Comparison of ENCODE assay signal across 1 cellular context in the genomic region with DNA sequence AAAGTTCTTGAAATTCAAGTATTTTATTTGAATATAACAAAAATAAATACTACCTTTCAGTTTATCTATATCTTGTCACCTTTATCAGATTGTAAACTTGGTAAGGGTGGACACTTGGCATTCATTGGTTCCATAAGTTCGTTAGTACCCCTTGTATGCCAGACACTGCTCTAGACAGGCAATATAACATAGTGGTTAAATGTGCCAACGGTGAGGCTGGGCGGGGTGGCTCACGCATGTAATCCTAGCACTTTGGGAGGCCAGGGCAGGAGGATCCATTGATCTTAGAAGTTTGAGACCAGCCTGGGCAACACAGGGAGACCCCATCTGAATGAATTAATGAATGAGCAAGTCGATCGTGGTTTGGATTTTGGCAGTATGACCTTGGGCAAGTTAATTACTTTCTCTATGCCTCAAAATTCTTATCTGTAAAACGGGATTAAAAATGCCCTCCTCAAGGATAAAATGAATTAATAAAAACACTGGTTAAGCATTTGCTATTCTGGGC.
TF ChIP-seq lines count a peak whose summit lies in the region.

No MANE protein-coding gene starts in this region.

TF ChIP-seq in GM23338, 12 proteins besides CTCF, POLR2A, EP300 and RAD21:
- TF ChIP-seq, protein P1, sequence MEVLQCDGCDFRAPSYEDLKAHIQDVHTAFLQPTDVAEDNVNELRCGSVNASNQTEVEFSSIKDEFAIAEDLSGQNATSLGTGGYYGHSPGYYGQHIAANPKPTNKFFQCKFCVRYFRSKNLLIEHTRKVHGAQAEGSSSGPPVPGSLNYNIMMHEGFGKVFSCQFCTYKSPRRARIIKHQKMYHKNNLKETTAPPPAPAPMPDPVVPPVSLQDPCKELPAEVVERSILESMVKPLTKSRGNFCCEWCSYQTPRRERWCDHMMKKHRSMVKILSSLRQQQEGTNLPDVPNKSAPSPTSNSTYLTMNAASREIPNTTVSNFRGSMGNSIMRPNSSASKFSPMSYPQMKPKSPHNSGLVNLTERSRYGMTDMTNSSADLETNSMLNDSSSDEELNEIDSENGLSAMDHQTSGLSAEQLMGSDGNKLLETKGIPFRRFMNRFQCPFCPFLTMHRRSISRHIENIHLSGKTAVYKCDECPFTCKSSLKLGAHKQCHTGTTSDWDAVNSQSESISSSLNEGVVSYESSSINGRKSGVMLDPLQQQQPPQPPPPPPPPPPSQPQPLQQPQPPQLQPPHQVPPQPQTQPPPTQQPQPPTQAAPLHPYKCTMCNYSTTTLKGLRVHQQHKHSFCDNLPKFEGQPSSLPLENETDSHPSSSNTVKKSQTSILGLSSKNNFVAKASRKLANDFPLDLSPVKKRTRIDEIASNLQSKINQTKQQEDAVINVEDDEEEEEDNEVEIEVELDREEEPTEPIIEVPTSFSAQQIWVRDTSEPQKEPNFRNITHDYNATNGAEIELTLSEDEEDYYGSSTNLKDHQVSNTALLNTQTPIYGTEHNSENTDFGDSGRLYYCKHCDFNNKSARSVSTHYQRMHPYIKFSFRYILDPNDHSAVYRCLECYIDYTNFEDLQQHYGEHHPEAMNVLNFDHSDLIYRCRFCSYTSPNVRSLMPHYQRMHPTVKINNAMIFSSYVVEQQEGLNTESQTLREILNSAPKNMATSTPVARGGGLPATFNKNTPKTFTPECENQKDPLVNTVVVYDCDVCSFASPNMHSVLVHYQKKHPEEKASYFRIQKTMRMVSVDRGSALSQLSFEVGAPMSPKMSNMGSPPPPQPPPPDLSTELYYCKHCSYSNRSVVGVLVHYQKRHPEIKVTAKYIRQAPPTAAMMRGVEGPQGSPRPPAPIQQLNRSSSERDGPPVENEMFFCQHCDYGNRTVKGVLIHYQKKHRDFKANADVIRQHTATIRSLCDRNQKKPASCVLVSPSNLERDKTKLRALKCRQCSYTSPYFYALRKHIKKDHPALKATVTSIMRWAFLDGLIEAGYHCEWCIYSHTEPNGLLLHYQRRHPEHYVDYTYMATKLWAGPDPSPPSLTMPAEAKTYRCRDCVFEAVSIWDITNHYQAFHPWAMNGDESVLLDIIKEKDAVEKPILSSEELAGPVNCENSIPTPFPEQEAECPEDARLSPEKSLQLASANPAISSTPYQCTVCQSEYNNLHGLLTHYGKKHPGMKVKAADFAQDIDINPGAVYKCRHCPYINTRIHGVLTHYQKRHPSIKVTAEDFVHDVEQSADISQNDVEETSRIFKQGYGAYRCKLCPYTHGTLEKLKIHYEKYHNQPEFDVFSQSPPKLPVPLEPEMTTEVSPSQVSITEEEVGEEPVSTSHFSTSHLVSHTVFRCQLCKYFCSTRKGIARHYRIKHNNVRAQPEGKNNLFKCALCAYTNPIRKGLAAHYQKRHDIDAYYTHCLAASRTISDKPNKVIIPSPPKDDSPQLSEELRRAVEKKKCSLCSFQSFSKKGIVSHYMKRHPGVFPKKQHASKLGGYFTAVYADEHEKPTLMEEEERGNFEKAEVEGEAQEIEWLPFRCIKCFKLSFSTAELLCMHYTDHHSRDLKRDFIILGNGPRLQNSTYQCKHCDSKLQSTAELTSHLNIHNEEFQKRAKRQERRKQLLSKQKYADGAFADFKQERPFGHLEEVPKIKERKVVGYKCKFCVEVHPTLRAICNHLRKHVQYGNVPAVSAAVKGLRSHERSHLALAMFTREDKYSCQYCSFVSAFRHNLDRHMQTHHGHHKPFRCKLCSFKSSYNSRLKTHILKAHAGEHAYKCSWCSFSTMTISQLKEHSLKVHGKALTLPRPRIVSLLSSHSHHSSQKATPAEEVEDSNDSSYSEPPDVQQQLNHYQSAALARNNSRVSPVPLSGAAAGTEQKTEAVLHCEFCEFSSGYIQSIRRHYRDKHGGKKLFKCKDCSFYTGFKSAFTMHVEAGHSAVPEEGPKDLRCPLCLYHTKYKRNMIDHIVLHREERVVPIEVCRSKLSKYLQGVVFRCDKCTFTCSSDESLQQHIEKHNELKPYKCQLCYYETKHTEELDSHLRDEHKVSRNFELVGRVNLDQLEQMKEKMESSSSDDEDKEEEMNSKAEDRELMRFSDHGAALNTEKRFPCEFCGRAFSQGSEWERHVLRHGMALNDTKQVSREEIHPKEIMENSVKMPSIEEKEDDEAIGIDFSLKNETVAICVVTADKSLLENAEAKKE (CRISPR knock-in tag; IDR thresholded peaks at IDR 0.05) = no peak
- no peak for TF ChIP-seq EZH2 (IDR thresholded peaks at IDR 0.05; ENCODE audit: low read depth, unreplicated experiment)
TF ChIP-seq in GM23338: peak in this region for 0.
